24 cellular contexts compared by ENCODE assay signal in genomic region chr1:5707566-5708178, GRCh38.
DNase-seq lines count a peak whose midpoint lies in the region; ATAC-seq, FAIRE-seq and TF ChIP-seq lines count a peak whose summit lies in the region.
"Had no signal": no experiment of that assay in that cellular context is flagged by ENCODE, and none has a peak within 500 bp of the region (broad histone marks: within the 10 kb centered on the region; RNA-seq: fewer than 3 reads in every experiment).

No MANE protein-coding gene starts in this region.

- ATAC-seq in activated T-cell treated with anti-CD3 and anti-CD28 coated beads, Interleukin-2, amount 50 U/mL, for 4 hours = no peak
- ATAC-seq: A549 had no signal

- H3K4me1 ChIP-seq in kidney (ENCODE audit: control insufficient read depth in 1 of 2, insufficient read depth in 1 of 2, low read depth in 1 of 2, low read length in 2 of 2) = no peaks in the 10 kb centered on the region
- H3K4me1 ChIP-seq: A549, BE2C, left ventricle myocardium inferior, tibial artery had no signal

- POLR2A ChIA-PET in RWPE1 (lab: Yijun Ruan, JAX; ENCODE audit: low non-redundant PET) = no interaction called here

- no peaks in the 10 kb centered on the region for H3K4me1 Mint-ChIP-seq in activated T-cell treated with anti-CD3 and anti-CD28 coated beads, Interleukin-2, amount 50 U/mL, for 4 hours (ENCODE audit: low read depth)
- H3K4me1 Mint-ChIP-seq in type B pancreatic cell (ENCODE audit: unreplicated experiment) = no peaks in the 10 kb centered on the region

- no peak overlapping the region for H3K27ac ChIP-seq in RWPE1
- H3K27ac ChIP-seq in kidney (ENCODE audit: low read depth in 2 of 2, low read length in 2 of 2) = no peak overlapping the region
- H3K27ac ChIP-seq: A549, left ventricle myocardium inferior, neutrophil, tibial artery had no signal

- peak; percentile 21 for DNase-seq in activated T-cell treated with anti-CD3 and anti-CD28 coated beads, Interleukin-2, amount 50 U/mL, for 48 hours
- DNase-seq in activated T-cell treated with anti-CD3 and anti-CD28 coated beads, Interleukin-2, amount 50 U/mL, for 4 hours = no peak
- DNase-seq in RWPE1 (ENCODE audit: low spot score) = peak; percentile 40
- peak; percentile 21 for DNase-seq in kidney
- DNase-seq in type B pancreatic cell (ENCODE audit: extremely low spot score, unreplicated experiment) = no peak
- no peak for DNase-seq in RCC 7860 (ENCODE audit: low spot score)
- DNase-seq in T-helper 2 cell = no peak
- DNase-seq in activated CD8-positive, alpha-beta memory T cell treated with anti-CD3 and anti-CD28 coated beads, Interleukin-2, amount 50 U/mL, for 4 hours = no peak
- DNase-seq: activated CD4-positive, alpha-beta T cell treated with anti-CD3 and anti-CD28 coated beads, Interleukin-2, amount 50 U/mL, for 48 hours; BE2C; cortex of kidney; glutamatergic neuron; KBM-7; left ventricle myocardium inferior; NCI-H187; NCI-H748 treated with DMSO at 0.1 percent for 48 hours; SHP77 treated with DMSO at 0.1 percent for 48 hours; stimulated activated CD4-positive, alpha-beta T cell treated with anti-CD3 and anti-CD28 coated beads, Interleukin-2, amount 100 ng/mL, for 48 hours; stimulated activated naive CD4-positive, alpha-beta T cell treated with Interleukin-2 at 50 U/mL for 16 hours had no signal

- no peak overlapping the region for H3K9ac ChIP-seq in kidney (ENCODE audit: low read length in 2 of 2)

- peak overlapping the region; percentile 32 for H3K27ac Mint-ChIP-seq in type B pancreatic cell

- H3K36me3 ChIP-seq in kidney (ENCODE audit: control insufficient read depth in 1 of 2, insufficient read depth in 2 of 2, low read length in 2 of 2) = no peaks in the 10 kb centered on the region
- H3K36me3 ChIP-seq: BE2C, left ventricle myocardium inferior, neutrophil, tibial artery had no signal

- no peak overlapping the region for H3K4me3 ChIP-seq in kidney (ENCODE audit: low read length in 2 of 2)
- H3K4me3 ChIP-seq: A549, left ventricle myocardium inferior, smooth muscle cell, tibial artery had no signal

- FAIRE-seq in kidney (lab: Jason Lieb, UNC) (no peak), RCC 7860 (lab: Jason Lieb, UNC) (no peak)
- FAIRE-seq: A549, endometrium had no signal

- intact Hi-C loops in kidney (cut with DNase I) = no loop called here

- H3K4me3 Mint-ChIP-seq in activated T-cell treated with anti-CD3 and anti-CD28 coated beads, Interleukin-2, amount 50 U/mL, for 4 hours = no peak overlapping the region
- no peak overlapping the region for H3K4me3 Mint-ChIP-seq in type B pancreatic cell

- CTCF ChIA-PET in RWPE1 (lab: Yijun Ruan, JAX) = interaction anchor here (0.7 kb wide), 1 partner anchor 46 kb away, joined by 4 read pairs; no protein-coding TSS in a partner anchor

- TF ChIP-seq CTCF in RWPE1 (conservative IDR thresholded peaks at IDR 0.05; ENCODE audit: low read depth) (no peak), kidney (IDR thresholded peaks at IDR 0.05; ENCODE audit: borderline replicate concordance, extremely low read depth, insufficient read depth) (no peak), type B pancreatic cell (conservative IDR thresholded peaks at IDR 0.05) (no peak)

- H3K27me3 Mint-ChIP-seq in activated T-cell treated with anti-CD3 and anti-CD28 coated beads, Interleukin-2, amount 50 U/mL, for 4 hours (ENCODE audit: low read depth) = peaks cover 2% of the 10 kb centered on the region
- H3K27me3 Mint-ChIP-seq in type B pancreatic cell = peaks cover 9% of the 10 kb centered on the region

- H3K36me3 Mint-ChIP-seq in activated T-cell treated with anti-CD3 and anti-CD28 coated beads, Interleukin-2, amount 50 U/mL, for 4 hours (ENCODE audit: insufficient read depth) = no peaks in the 10 kb centered on the region
- no peaks in the 10 kb centered on the region for H3K36me3 Mint-ChIP-seq in type B pancreatic cell

- H3K9me3 ChIP-seq in kidney (ENCODE audit: control insufficient read depth in 1 of 2, low read length in 2 of 2) = no peaks in the 10 kb centered on the region
- H3K9me3 ChIP-seq: A549, BE2C, left ventricle myocardium inferior, neutrophil, tibial artery had no signal

- no peaks in the 10 kb centered on the region for H3K9me3 Mint-ChIP-seq in activated T-cell treated with anti-CD3 and anti-CD28 coated beads, Interleukin-2, amount 50 U/mL, for 4 hours
- no peaks in the 10 kb centered on the region for H3K9me3 Mint-ChIP-seq in type B pancreatic cell

Comparison
In these comparisons a context has a peak if more than half of its experiments do, and no peak if none do; other contexts are left out.
1. DNase-seq: peak in activated T-cell treated with anti-CD3 and anti-CD28 coated beads, Interleukin-2, amount 50 U/mL, for 48 hours (2 of 2), RWPE1 (single experiment) and kidney (single experiment); none in activated T-cell treated with anti-CD3 and anti-CD28 coated beads, Interleukin-2, amount 50 U/mL, for 4 hours (single experiment), type B pancreatic cell (single experiment), RCC 7860 (single experiment), T-helper 2 cell (0 of 5) and activated CD8-positive, alpha-beta memory T cell treated with anti-CD3 and anti-CD28 coated beads, Interleukin-2, amount 50 U/mL, for 4 hours (single experiment).